26 cellular contexts compared by ENCODE assay signal in genomic region chr10:100143756-100144155, GRCh38.
"Had no signal": no experiment of that assay in that cellular context is flagged by ENCODE, and none has a peak within 500 bp of the region (broad histone marks: within the 10 kb centered on the region; RNA-seq: fewer than 3 reads in every experiment).

No MANE protein-coding gene starts in this region.

- ATAC-seq: stimulated activated effector memory CD8-positive, alpha-beta T cell treated with anti-CD3 and anti-CD28 coated beads, Interleukin-12 subunit alpha, Interleukin-12 subunit beta, amount 100 ng/mL, for 72 hours; stimulated activated memory B cell treated with anti-CD40 and anti-IgM and Interleukin-4, amounts not matched to agents 10 μg/mL and 1 μg/mL and 100 μg/mL, for 72 hours; stimulated activated naive B cell treated with anti-CD40 and anti-IgM and Interleukin-4, amounts not matched to agents 10 μg/mL and 1 μg/mL and 100 μg/mL, for 72 hours; stimulated activated naive CD8-positive, alpha-beta T cell treated with anti-CD3 and anti-CD28 coated beads, Interleukin-15, amount 100 ng/mL, for 72 hours; stimulated activated naive CD8-positive, alpha-beta T cell treated with anti-CD3 and anti-CD28 coated beads, Interleukin-15, Interleukin-2, amounts not matched to agents 100 U/mL and 50 U/mL, for 24 hours; upper lobe of right lung had no signal

- H3K36me3 ChIP-seq: stomach, suprapubic skin, thoracic aorta, thyroid gland, tibial artery, tibial nerve, transverse colon, upper lobe of left lung, upper lobe of right lung, uterus, vagina had no signal

- DNase-seq: stimulated activated CD4-positive, alpha-beta T cell treated with anti-CD3 and anti-CD28 coated beads, Interleukin-2, amount 100 ng/mL, for 48 hours; stimulated activated CD4-positive, alpha-beta T cell treated with anti-CD3 and anti-CD28 coated beads, Interleukin-4, amount 100 ng/mL, for 1 hour; stimulated activated CD4-positive, alpha-beta T cell treated with anti-CD3 and anti-CD28 coated beads, Interleukin-4, amount 100 ng/mL, for 24 hours; stimulated activated CD4-positive, alpha-beta T cell treated with anti-CD3 and anti-CD28 coated beads, Interleukin-4, amount 100 ng/mL, for 4 hours; stimulated activated CD8-positive, alpha-beta memory T cell treated with anti-CD3 and anti-CD28 coated beads, Interleukin-4, amount 100 ng/mL, for 48 hours; stimulated activated naive B cell treated with anti-CD40 and anti-IgM and Interleukin-4, amounts not matched to agents 10 μg/mL and 1 μg/mL and 100 μg/mL, for 72 hours; stimulated activated naive CD4-positive, alpha-beta T cell; stimulated activated naive CD4-positive, alpha-beta T cell treated with Interleukin-2 at 50 U/mL for 16 hours; stimulated activated naive CD8-positive, alpha-beta T cell treated with anti-CD3 and anti-CD28 coated beads, Interleukin-15, amount 100 ng/mL, for 72 hours; stimulated activated naive CD8-positive, alpha-beta T cell treated with anti-CD3 and anti-CD28 coated beads, Interleukin-15, Interleukin-2, amounts not matched to agents 100 U/mL and 50 U/mL, for 24 hours; stomach; substantia nigra; testis; thyroid gland; tibial artery; transverse colon; trophoblast cell; upper lobe of right lung; uterus had no signal

- H3K4me3 ChIP-seq: stomach, suprapubic skin, testis, thoracic aorta, thyroid gland, tibial artery, tibial nerve, transverse colon, upper lobe of left lung, upper lobe of right lung, uterus, vagina had no signal

- H3K27ac ChIP-seq: stomach, suprapubic skin, testis, thoracic aorta, thyroid gland, tibial artery, tibial nerve, transverse colon, upper lobe of left lung, upper lobe of right lung, uterus, vagina had no signal

- H3K9me3 ChIP-seq: stomach, suprapubic skin, testis, thoracic aorta, thyroid gland, tibial artery, tibial nerve, transverse colon, upper lobe of left lung, upper lobe of right lung, uterus, vagina had no signal

- H3K27me3 ChIP-seq: stomach, suprapubic skin, testis, thyroid gland, tibial artery, tibial nerve, transverse colon, upper lobe of left lung, upper lobe of right lung, uterus, vagina had no signal

- H3K4me1 ChIP-seq: suprapubic skin, testis, thyroid gland, tibial artery, tibial nerve, transverse colon, upper lobe of left lung, upper lobe of right lung, uterus, vagina had no signal
